In genomic region chr5:122085041-122085440, GRCh38 we compare ENCODE assay signal across 1 cellular context.
TF ChIP-seq lines count a peak whose summit lies in the region.

No MANE protein-coding gene starts in this region.

TF ChIP-seq in IMR-90, 13 proteins besides CTCF, POLR2A, EP300 and RAD21:
- no peak for TF ChIP-seq CHD1 (IDR thresholded peaks at IDR 0.05; ENCODE audit: low read depth, low read length)
- TF ChIP-seq, protein P1, sequence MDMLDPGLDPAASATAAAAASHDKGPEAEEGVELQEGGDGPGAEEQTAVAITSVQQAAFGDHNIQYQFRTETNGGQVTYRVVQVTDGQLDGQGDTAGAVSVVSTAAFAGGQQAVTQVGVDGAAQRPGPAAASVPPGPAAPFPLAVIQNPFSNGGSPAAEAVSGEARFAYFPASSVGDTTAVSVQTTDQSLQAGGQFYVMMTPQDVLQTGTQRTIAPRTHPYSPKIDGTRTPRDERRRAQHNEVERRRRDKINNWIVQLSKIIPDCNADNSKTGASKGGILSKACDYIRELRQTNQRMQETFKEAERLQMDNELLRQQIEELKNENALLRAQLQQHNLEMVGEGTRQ (IDR thresholded peaks at IDR 0.05; ENCODE audit: low read depth, low read length) = no peak
- TF ChIP-seq NFE2L2 (IDR thresholded peaks at IDR 0.05; ENCODE audit: low read depth, low read length) = no peak
- TF ChIP-seq BHLHE40 (IDR thresholded peaks at IDR 0.05; ENCODE audit: low read depth, low read length) = no peak
- TF ChIP-seq MAFK (IDR thresholded peaks at IDR 0.05; ENCODE audit: low read depth, low read length) = no peak
- TF ChIP-seq FOS (IDR thresholded peaks at IDR 0.05; ENCODE audit: low read depth, low read length) = no peak
- no peak for TF ChIP-seq MXI1 (IDR thresholded peaks at IDR 0.05; ENCODE audit: borderline replicate concordance, low read depth, low read length)
- no peak for TF ChIP-seq RCOR1 (IDR thresholded peaks at IDR 0.05; ENCODE audit: insufficient replicate concordance, low read length)
- no peak for TF ChIP-seq CEBPB (IDR thresholded peaks at IDR 0.05; ENCODE audit: low read depth, low read length)
- no peak for TF ChIP-seq MAZ (IDR thresholded peaks at IDR 0.05; ENCODE audit: borderline replicate concordance, low read depth, low read length)
- no peak for TF ChIP-seq RFX5 (IDR thresholded peaks at IDR 0.05; ENCODE audit: low read depth, low read length)
- TF ChIP-seq, protein P2, sequence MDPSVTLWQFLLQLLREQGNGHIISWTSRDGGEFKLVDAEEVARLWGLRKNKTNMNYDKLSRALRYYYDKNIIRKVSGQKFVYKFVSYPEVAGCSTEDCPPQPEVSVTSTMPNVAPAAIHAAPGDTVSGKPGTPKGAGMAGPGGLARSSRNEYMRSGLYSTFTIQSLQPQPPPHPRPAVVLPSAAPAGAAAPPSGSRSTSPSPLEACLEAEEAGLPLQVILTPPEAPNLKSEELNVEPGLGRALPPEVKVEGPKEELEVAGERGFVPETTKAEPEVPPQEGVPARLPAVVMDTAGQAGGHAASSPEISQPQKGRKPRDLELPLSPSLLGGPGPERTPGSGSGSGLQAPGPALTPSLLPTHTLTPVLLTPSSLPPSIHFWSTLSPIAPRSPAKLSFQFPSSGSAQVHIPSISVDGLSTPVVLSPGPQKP (IDR thresholded peaks at IDR 0.05; ENCODE audit: borderline replicate concordance, low read depth, low read length) = no peak
- TF ChIP-seq SMC3 (IDR thresholded peaks at IDR 0.05; ENCODE audit: low read depth, low read length) = no peak
TF ChIP-seq in IMR-90: peak in this region for 0.
